ENCODE assay signal across 1 cellular context in genomic region chr11:90222459-90223247, GRCh38.
TF ChIP-seq lines count a peak whose summit lies in the region.

TSS of gene CHORDC1 (minus strand) at chr11:90223049. CDS start at chr11:90222954, 95 bp downstream.

TF ChIP-seq in WTC11, 78 proteins besides CTCF, POLR2A, EP300 and RAD21 (continued from another document):
- TF ChIP-seq SP1 (CRISPR knock-in tag; conservative IDR thresholded peaks at IDR 0.05) (0 out of 2 replicates have a peak, but pooled peaks have one; percentile 58), MYBL2 (CRISPR knock-in tag; IDR thresholded peaks at IDR 0.05) (peak; percentile 87; the same call in 1 of the 2 replicates), E2F5 (CRISPR knock-in tag; IDR thresholded peaks at IDR 0.05) (peak; percentile 50; the same call in 1 of the 2 replicates), ZNF396 (CRISPR knock-in tag; IDR thresholded peaks at IDR 0.05; ENCODE audit: borderline replicate concordance) (no peak), CREM (CRISPR knock-in tag; IDR thresholded peaks at IDR 0.05) (peak; percentile 83)
